Comparison of ENCODE assay signal across 20 cellular contexts in the genomic region with DNA sequence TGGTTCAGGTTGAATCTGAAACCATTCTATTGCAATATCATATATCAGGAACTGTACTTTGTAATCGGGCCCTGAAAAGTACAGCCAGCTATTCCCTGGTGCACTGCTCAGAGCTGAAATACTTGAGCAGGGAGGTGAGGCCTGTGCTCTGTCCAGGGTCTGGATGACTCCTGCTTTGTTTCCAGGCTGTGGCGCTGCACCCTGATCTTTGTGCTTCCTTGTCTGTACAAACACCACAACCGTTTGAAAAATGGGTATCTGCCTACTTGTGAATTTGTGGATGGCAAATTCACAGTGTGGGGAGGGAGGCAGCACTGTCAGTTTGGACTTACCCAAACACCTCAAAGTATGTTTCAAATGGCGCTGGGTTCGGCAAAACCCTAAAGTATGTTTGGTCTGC.
"Had no signal": no experiment of that assay in that cellular context is flagged by ENCODE, and none has a peak within 500 bp of the region (broad histone marks: within the 10 kb centered on the region; RNA-seq: fewer than 3 reads in every experiment).

No MANE protein-coding gene starts in this region.

- DNase-seq: activated CD4-positive, alpha-beta T cell treated with anti-CD3 and anti-CD28 coated beads for 1 hour; activated CD8-positive, alpha-beta memory T cell treated with anti-CD3 and anti-CD28 coated beads for 24 hours; activated CD8-positive, alpha-beta memory T cell treated with anti-CD3 and anti-CD28 coated beads, Interleukin-2, amount 50 U/mL, for 4 hours; activated naive CD4-positive, alpha-beta T cell treated with Interleukin-2 at 50 U/mL for 16 hours; activated naive CD8-positive, alpha-beta T cell treated with anti-CD3 and anti-CD28 coated beads, Interleukin-2, amount 10 ng/mL, durations not matched to agents 7 days and 5 days; activated T-cell treated with anti-CD3 and anti-CD28 coated beads, Interleukin-2, amount 50 U/mL, for 4 hours; amygdala; cerebellar nuclear complex; left ventricle myocardium superior; mammary epithelial cell; midbrain; natural killer cell; psoas muscle; stimulated activated CD4-positive, alpha-beta T cell treated with anti-CD3 and anti-CD28 coated beads, Interleukin-2, amount 100 ng/mL, for 24 hours; T-cell had no signal

- ATAC-seq: activated T-cell treated with anti-CD3 and anti-CD28 coated beads, Interleukin-2, amount 50 U/mL, for 4 hours; left ventricle myocardium superior; natural killer cell; psoas muscle; stimulated activated memory B cell treated with anti-CD40 and anti-IgM and Interleukin-4, amounts not matched to agents 10 μg/mL and 1 μg/mL and 100 μg/mL, for 72 hours; T-cell had no signal

- H3K27ac ChIP-seq: coronary artery, epithelial cell of prostate, psoas muscle, right atrium auricular region, thoracic aorta had no signal

- H3K4me1 ChIP-seq: psoas muscle, right atrium auricular region had no signal

- H3K27me3 ChIP-seq: right atrium auricular region had no signal

- H3K9me3 ChIP-seq: psoas muscle, right atrium auricular region, thoracic aorta had no signal

- H3K4me3 ChIP-seq: coronary artery, psoas muscle, right atrium auricular region, thoracic aorta had no signal

- H3K36me3 ChIP-seq: right atrium auricular region, thoracic aorta had no signal
